Comparison of ENCODE assay signal across 20 cellular contexts in the genomic region with DNA sequence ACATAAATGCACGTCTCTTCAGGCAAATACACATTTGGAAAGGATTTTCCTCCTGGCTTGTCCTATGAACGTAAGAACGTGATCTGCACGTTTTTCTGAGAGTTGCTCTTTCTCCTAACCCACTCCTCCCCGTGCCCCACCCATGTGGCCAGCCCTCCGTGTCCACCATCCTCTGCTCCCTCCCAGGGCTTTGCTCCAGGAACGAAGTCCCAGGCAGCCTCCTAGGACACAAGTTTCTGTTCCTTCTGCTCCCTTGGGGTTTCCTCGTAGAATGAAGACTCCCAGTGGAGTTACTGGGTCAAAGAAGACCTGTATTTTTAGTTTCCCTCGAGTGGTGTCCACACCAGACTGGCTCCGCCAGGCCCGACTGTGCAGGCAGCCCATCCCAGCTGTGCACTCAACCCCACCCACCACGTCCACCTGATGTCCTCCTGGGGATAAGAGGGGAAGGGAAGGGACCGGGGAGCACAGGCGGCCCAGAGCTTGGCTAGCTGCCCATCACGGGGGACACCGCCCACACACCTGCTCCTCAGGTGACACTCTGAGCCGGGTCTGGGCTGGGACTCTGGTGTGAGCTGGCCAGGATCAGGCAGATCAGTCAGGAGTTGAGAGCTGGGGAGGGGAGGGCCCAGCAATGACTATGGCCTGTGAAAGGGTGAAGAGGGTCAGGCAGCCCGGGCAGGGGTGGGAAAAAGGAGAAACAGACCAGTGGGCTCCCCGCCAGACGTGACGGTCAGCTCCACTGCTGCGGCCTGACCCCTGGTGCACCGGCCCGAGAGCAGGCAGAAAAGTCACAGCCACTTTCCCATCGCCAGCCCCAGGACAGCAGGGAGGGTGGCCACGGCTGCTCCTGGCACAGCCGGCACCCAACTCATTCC. TPM values are rescaled to one million over a fixed set of nuclear protein-coding genes. Genes with fewer than 3 reads are reported as not detected.
DNase-seq lines count a peak whose midpoint lies in the region; ATAC-seq and TF ChIP-seq lines count a peak whose summit lies in the region.
"Had no signal": no experiment of that assay in that cellular context is flagged by ENCODE, and none has a peak within 500 bp of the region (broad histone marks: within the 10 kb centered on the region; RNA-seq: fewer than 3 reads in every experiment).

No MANE protein-coding gene starts in this region.

- CTCF ChIA-PET in OCI-LY7 (lab: Charles Lee; ENCODE audit: unreplicated experiment) (no interaction called here), RWPE1 (lab: Yijun Ruan, JAX) (interaction anchor here (0.6 kb wide), 1 partner anchor 393 kb away, joined by 3 read pairs; no protein-coding TSS in a partner anchor)

- TF ChIP-seq POLR2A in thyroid gland (IDR thresholded peaks at IDR 0.05): no peak

- H3K4me1 ChIP-seq in thyroid gland: no peaks in the 10 kb centered on the region
- H3K4me1 ChIP-seq in OCI-LY7 (ENCODE audit: insufficient read depth, low read length, poor library complexity, severe bottlenecking): no peaks in the 10 kb centered on the region
- H3K4me1 ChIP-seq: esophagus muscularis mucosa, left ventricle myocardium inferior, sigmoid colon had no signal

- no peak for ATAC-seq in left lobe of liver
- ATAC-seq: Right ventricle myocardium inferior had no signal

- H3K36me3 ChIP-seq in thyroid gland (no peaks in the 10 kb centered on the region), OCI-LY7 (ENCODE audit: insufficient read depth, low read length) (no peaks in the 10 kb centered on the region)
- H3K36me3 ChIP-seq: esophagus muscularis mucosa, left ventricle myocardium inferior, sigmoid colon had no signal

- H4K20me1 ChIP-seq in OCI-LY7 (ENCODE audit: insufficient read depth, low read length): no peaks in the 10 kb centered on the region

- WGBS in thyroid gland, 2 donors: 39 to 47% methylated on average over 19 to 25 of the region's 27 CpGs

- POLR2A ChIA-PET in OCI-LY7 (lab: Charles Lee): no interaction called here
- POLR2A ChIA-PET in RWPE1 (lab: Yijun Ruan, JAX; ENCODE audit: low non-redundant PET): no interaction called here

- TF ChIP-seq CTCF in thyroid gland (IDR thresholded peaks at IDR 0.05): no peak
- TF ChIP-seq CTCF in OCI-LY7 (conservative IDR thresholded peaks at IDR 0.05; ENCODE audit: low read length): no peak
- no peak for TF ChIP-seq CTCF in RWPE1 (conservative IDR thresholded peaks at IDR 0.05; ENCODE audit: low read depth)

- H3K9me2 ChIP-seq in OCI-LY7 (ENCODE audit: insufficient read depth, low read length): no peaks in the 10 kb centered on the region

- H3K4me2 ChIP-seq in OCI-LY7 (ENCODE audit: low read length): no peak overlapping the region

- no peak overlapping the region for H2AFZ ChIP-seq in OCI-LY7 (ENCODE audit: low read length)

- no peaks in the 10 kb centered on the region for H3K79me2 ChIP-seq in OCI-LY7 (ENCODE audit: insufficient read depth, low read depth, low read length)

- intact Hi-C loops in thyroid gland (cut with DNase I): no loop called here
- intact Hi-C loops in OCI-LY7 (cut with micrococcal nuclease; ENCODE audit: unreplicated experiment): no loop called here

- DNase-seq in NCI-H146 (lab: John Stamatoyannopoulos, UW) (peak; percentile 13), NCI-H146 treated with DMSO at 0.1 percent for 48 hours (lab: John Stamatoyannopoulos, UW; ENCODE audit: unreplicated experiment) (no peak), NCI-H345 treated with DMSO at 0.1 percent for 48 hours (lab: John Stamatoyannopoulos, UW; ENCODE audit: unreplicated experiment) (peak; percentile 26), left lobe of liver (ENCODE audit: low spot score) (peak; percentile 44), thyroid gland (peak; percentile 53 to 54), OCI-LY7 (ENCODE audit: low spot score) (no peak), activated T-cell treated with anti-CD3 and anti-CD28 coated beads for 4 hours (no peak), RWPE1 (ENCODE audit: low spot score) (no peak)
- DNase-seq: activated CD4-positive, alpha-beta T cell treated with anti-CD3 and anti-CD28 coated beads for 4 hours; activated gamma-delta T cell; effector CD8-positive, alpha-beta T cell; Karpas-422; left ventricle myocardium inferior; occipital lobe; sigmoid colon; stimulated activated naive CD4-positive, alpha-beta T cell treated with Interleukin-2 at 50 U/mL for 16 hours; SW 1271; trophoblast cell had no signal

- H3K9me3 ChIP-seq in thyroid gland (no peaks in the 10 kb centered on the region), OCI-LY7 (ENCODE audit: low read length) (no peaks in the 10 kb centered on the region)
- H3K9me3 ChIP-seq: esophagus muscularis mucosa, left ventricle myocardium inferior, sigmoid colon had no signal

- H3K27ac ChIP-seq in thyroid gland: no peak overlapping the region
- H3K27ac ChIP-seq in OCI-LY7 (ENCODE audit: low read depth, low read length, poor library complexity, severe bottlenecking): no peak overlapping the region
- H3K27ac ChIP-seq in RWPE1: no peak overlapping the region
- H3K27ac ChIP-seq: esophagus muscularis mucosa, left ventricle myocardium inferior, sigmoid colon had no signal

- BruUV-seq in OCI-LY7 (replicated peaks; lab: Mats Ljungman, UMichigan): no TSS peak

- H3K27me3 ChIP-seq in thyroid gland: no peaks in the 10 kb centered on the region
- H3K27me3 ChIP-seq: sigmoid colon had no signal

- H3K4me3 ChIP-seq in thyroid gland (replicated peaks in 1 of 3) (no peak overlapping the region), OCI-LY7 (ENCODE audit: low read depth, low read length, poor library complexity, severe bottlenecking) (no peak overlapping the region)
- H3K4me3 ChIP-seq: esophagus muscularis mucosa, left ventricle myocardium inferior, sigmoid colon had no signal

RNA-seq across cellular contexts. Expression of gene PPP2R2D, which starts 54.3 kb away (rescaled TPM):
- total RNA-seq in left lobe of liver (15.4 TPM), thyroid gland (10 to 100 TPM; 32.3 to 38.7 (median 33.9) TPM), OCI-LY7 (2022) (37.4 and 40.1 TPM in 2 replicates)
- 36.2 and 38.5 TPM in 2 replicates for total RNA-seq in OCI-LY7 (2014; rRNA removed; shearing (Covaris generic))

Comparison
In these comparisons a context has a peak if more than half of its experiments do, and no peak if none do; other contexts are left out.
1. DNase-seq: peak in NCI-H146 (single experiment), NCI-H345 treated with DMSO at 0.1 percent for 48 hours (single experiment), left lobe of liver (single experiment) and thyroid gland (2 of 2); none in NCI-H146 treated with DMSO at 0.1 percent for 48 hours (single experiment), OCI-LY7 (single experiment), activated T-cell treated with anti-CD3 and anti-CD28 coated beads for 4 hours (single experiment) and RWPE1 (single experiment).